23 cellular contexts compared by ENCODE assay signal in genomic region chr10:51314079-51314835, GRCh38.
"Had no signal": no experiment of that assay in that cellular context is flagged by ENCODE, and none has a peak within 500 bp of the region (broad histone marks: within the 10 kb centered on the region; RNA-seq: fewer than 3 reads in every experiment).

No MANE protein-coding gene starts in this region.

- H3K36me3 Mint-ChIP-seq: memory B cell, naive B cell had no signal

- H3K27ac Mint-ChIP-seq: activated CD4-positive, alpha-beta T cell treated with anti-CD3 and anti-CD28 coated beads, Interleukin-2, amount 10 ng/mL, durations not matched to agents 24 days and 14 days; activated CD8-positive, alpha-beta T cell treated with anti-CD3 and anti-CD28 coated beads for 36 hours; activated T-cell treated with anti-CD3 and anti-CD28 coated beads, Interleukin-2, amount 50 U/mL, for 24 hours; activated T-helper 2 cell treated with anti-CD3 and anti-CD28 coated beads, Interferon-gamma antibody, Interleukin-2, Interleukin-4, amounts not matched to agents 10 μg/mL and 5 μg/mL and 100 μg/mL, durations not matched to agents 14 hours and 24 hours and 36 hours; dendritic cell treated with granulocyte-macrophage colony-stimulating factor and Interleukin-4, amounts not matched to agents 40 ng/mL and 50 ng/mL, for 4 days; memory B cell; stimulated activated naive CD8-positive, alpha-beta T cell treated with anti-CD3 and anti-CD28 coated beads, Interleukin-15, amount 100 ng/mL, for 72 hours had no signal

- H3K4me2 ChIP-seq: smooth muscle cell had no signal

- H3K36me3 ChIP-seq: esophagus squamous epithelium, gastroesophageal sphincter, heart left ventricle, vagina had no signal

- H3K4me3 Mint-ChIP-seq: activated CD4-positive, alpha-beta T cell treated with anti-CD3 and anti-CD28 coated beads, Interleukin-2, amount 10 ng/mL, durations not matched to agents 24 days and 14 days; activated CD8-positive, alpha-beta T cell treated with anti-CD3 and anti-CD28 coated beads for 36 hours; activated T-cell treated with anti-CD3 and anti-CD28 coated beads, Interleukin-2, amount 50 U/mL, for 24 hours; dendritic cell treated with granulocyte-macrophage colony-stimulating factor and Interleukin-4, amounts not matched to agents 40 ng/mL and 50 ng/mL, for 4 days; memory B cell; naive B cell; stimulated activated naive CD8-positive, alpha-beta T cell treated with anti-CD3 and anti-CD28 coated beads, Interleukin-15, amount 100 ng/mL, for 72 hours had no signal

- ATAC-seq: activated CD8-positive, alpha-beta T cell treated with anti-CD3 and anti-CD28 coated beads for 36 hours; gastroesophageal sphincter; heart left ventricle; left ventricle myocardium superior; sciatic nerve; stimulated activated naive CD8-positive, alpha-beta T cell treated with anti-CD3 and anti-CD28 coated beads, Interleukin-15, amount 100 ng/mL, for 72 hours had no signal

- H3K4me3 ChIP-seq: esophagus squamous epithelium, gastroesophageal sphincter, heart left ventricle, mucosa of descending colon, smooth muscle cell, vagina had no signal

- DNase-seq: activated CD4-positive, alpha-beta T cell treated with anti-CD3 and anti-CD28 coated beads, Interleukin-2, amount 10 ng/mL, durations not matched to agents 24 days and 14 days; activated CD8-positive, alpha-beta T cell treated with anti-CD3 and anti-CD28 coated beads for 36 hours; activated naive CD4-positive, alpha-beta T cell treated with Interleukin-2 at 50 U/mL for 16 hours; activated T-cell treated with anti-CD3 and anti-CD28 coated beads, Interleukin-2, amount 50 U/mL, for 24 hours; aorta; effector CD8-positive, alpha-beta T cell; esophagus squamous epithelium; heart left ventricle; kidney glomerular epithelial cell; left ventricle myocardium superior; mucosa of descending colon; naive B cell; stimulated activated CD4-positive, alpha-beta T cell treated with anti-CD3 and anti-CD28 coated beads, Interleukin-4, amount 100 ng/mL, for 1 hour; stimulated activated naive CD8-positive, alpha-beta T cell treated with anti-CD3 and anti-CD28 coated beads, Interleukin-15, amount 100 ng/mL, for 72 hours; T1000; trophoblast cell had no signal

- H3K27me3 ChIP-seq: esophagus squamous epithelium, gastroesophageal sphincter, heart left ventricle, vagina had no signal

- H3K9me3 Mint-ChIP-seq: activated CD4-positive, alpha-beta T cell treated with anti-CD3 and anti-CD28 coated beads, Interleukin-2, amount 10 ng/mL, durations not matched to agents 24 days and 14 days; activated CD8-positive, alpha-beta T cell treated with anti-CD3 and anti-CD28 coated beads for 36 hours; activated T-cell treated with anti-CD3 and anti-CD28 coated beads, Interleukin-2, amount 50 U/mL, for 24 hours; activated T-helper 2 cell treated with anti-CD3 and anti-CD28 coated beads, Interferon-gamma antibody, Interleukin-2, Interleukin-4, amounts not matched to agents 10 μg/mL and 5 μg/mL and 100 μg/mL, durations not matched to agents 14 hours and 24 hours and 36 hours; dendritic cell treated with granulocyte-macrophage colony-stimulating factor and Interleukin-4, amounts not matched to agents 40 ng/mL and 50 ng/mL, for 4 days; stimulated activated naive CD8-positive, alpha-beta T cell treated with anti-CD3 and anti-CD28 coated beads, Interleukin-15, amount 100 ng/mL, for 72 hours had no signal

- H3K27ac ChIP-seq: esophagus squamous epithelium, gastroesophageal sphincter, heart left ventricle, vagina had no signal

- H3K4me1 Mint-ChIP-seq: activated CD4-positive, alpha-beta T cell treated with anti-CD3 and anti-CD28 coated beads, Interleukin-2, amount 10 ng/mL, durations not matched to agents 24 days and 14 days; memory B cell; naive B cell; stimulated activated naive CD8-positive, alpha-beta T cell treated with anti-CD3 and anti-CD28 coated beads, Interleukin-15, amount 100 ng/mL, for 72 hours had no signal

- H3K27me3 Mint-ChIP-seq: activated CD4-positive, alpha-beta T cell treated with anti-CD3 and anti-CD28 coated beads, Interleukin-2, amount 10 ng/mL, durations not matched to agents 24 days and 14 days; activated CD8-positive, alpha-beta T cell treated with anti-CD3 and anti-CD28 coated beads for 36 hours; activated T-cell treated with anti-CD3 and anti-CD28 coated beads, Interleukin-2, amount 50 U/mL, for 24 hours; dendritic cell treated with granulocyte-macrophage colony-stimulating factor and Interleukin-4, amounts not matched to agents 40 ng/mL and 50 ng/mL, for 4 days; memory B cell; stimulated activated naive CD8-positive, alpha-beta T cell treated with anti-CD3 and anti-CD28 coated beads, Interleukin-15, amount 100 ng/mL, for 72 hours had no signal

- H3K9me3 ChIP-seq: esophagus squamous epithelium, gastroesophageal sphincter, heart left ventricle, mucosa of descending colon, vagina had no signal
